ENCODE assay signal across 12 cellular contexts in genomic region chr2:25480561-25480960, GRCh38.
"Had no signal": no experiment of that assay in that cellular context is flagged by ENCODE, and none has a peak within 500 bp of the region (broad histone marks: within the 10 kb centered on the region; RNA-seq: fewer than 3 reads in every experiment).

No MANE protein-coding gene starts in this region.

- H3K27ac Mint-ChIP-seq: activated CD8-positive, alpha-beta T cell treated with anti-CD3 and anti-CD28 coated beads, Interleukin-2, amount 10 ng/mL, durations not matched to agents 7 days and 5 days; naive thymus-derived CD4-positive, alpha-beta T cell; WTC11 had no signal

- ATAC-seq: activated CD8-positive, alpha-beta T cell treated with anti-CD3 and anti-CD28 coated beads, Interleukin-2, amount 10 ng/mL, durations not matched to agents 7 days and 5 days; naive thymus-derived CD4-positive, alpha-beta T cell; pancreas; WTC11 had no signal

- H3K4me3 Mint-ChIP-seq: activated CD8-positive, alpha-beta T cell treated with anti-CD3 and anti-CD28 coated beads, Interleukin-2, amount 10 ng/mL, durations not matched to agents 7 days and 5 days; naive thymus-derived CD4-positive, alpha-beta T cell; WTC11 had no signal

- H3K27me3 Mint-ChIP-seq: naive thymus-derived CD4-positive, alpha-beta T cell had no signal

- H3K4me1 Mint-ChIP-seq: WTC11 had no signal

- DNase-seq: activated CD4-positive, alpha-beta T cell treated with anti-CD3 and anti-CD28 coated beads for 4 hours; activated CD8-positive, alpha-beta memory T cell treated with anti-CD3 and anti-CD28 coated beads, Interleukin-2, amount 50 U/mL, for 4 hours; activated CD8-positive, alpha-beta T cell treated with anti-CD3 and anti-CD28 coated beads, Interleukin-2, amount 10 ng/mL, durations not matched to agents 7 days and 5 days; activated naive CD4-positive, alpha-beta T cell treated with Interleukin-2 at 50 U/mL for 16 hours; head of caudate nucleus; naive thymus-derived CD4-positive, alpha-beta T cell; pancreas; stimulated activated CD4-positive, alpha-beta T cell treated with anti-CD3 and anti-CD28 coated beads, Interleukin-15, amount 100 ng/mL, for 24 hours; stimulated activated CD4-positive, alpha-beta T cell treated with anti-CD3 and anti-CD28 coated beads, Interleukin-4, amount 100 ng/mL, for 1 hour; stimulated activated naive CD4-positive, alpha-beta T cell treated with Interleukin-2 at 50 U/mL for 16 hours; substantia nigra had no signal
